4 cellular contexts compared by ENCODE assay signal in the genomic region with DNA sequence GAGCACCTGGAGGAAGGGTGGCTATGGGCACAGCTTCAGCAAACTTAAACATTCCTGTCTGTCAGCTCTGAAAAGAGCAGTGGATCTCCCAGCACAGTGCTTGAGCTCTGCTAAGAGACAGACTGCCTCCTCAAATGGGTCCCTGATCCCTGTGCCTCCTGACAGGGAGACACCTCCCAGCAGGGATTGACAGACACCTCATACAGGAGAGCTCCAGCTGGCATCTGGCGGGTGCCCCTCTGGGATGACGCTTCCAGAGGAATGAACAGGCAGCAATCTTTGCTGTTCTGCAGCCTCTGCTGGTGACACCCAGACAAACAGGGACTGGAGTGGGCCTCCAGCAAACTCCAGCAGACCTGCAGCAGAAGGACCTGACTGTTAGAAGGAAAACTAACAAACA.
A peak's percentile ranks its signal among the peaks of the same experiment; 100 is the strongest.
DNase-seq lines count a peak whose midpoint lies in the region; ATAC-seq, FAIRE-seq and TF ChIP-seq lines count a peak whose summit lies in the region.
"Not testable (repeated sequence)": the region's sequence is repeated elsewhere in the genome, so short reads cannot be mapped to it uniquely, and the experiment has no call there.

No MANE protein-coding gene starts in this region.

- peak overlapping the region; percentile 58 to 81 (median 64) for H3K4me2 ChIP-seq in BLaER1 treated with 17β-estradiol and CSF1 and Interleukin-3, amounts not matched to agents 10 nM and 100 nM
- H3K4me2 ChIP-seq in MM.1S (ENCODE audit: low read depth, low read length) (peak overlapping the region; percentile 77; the same call in 1 of the 2 replicates), PC-3 (ENCODE audit: low read length) (peak overlapping the region; percentile 34)

- H3K9me3 ChIP-seq in BLaER1 treated with 17β-estradiol and CSF1 and Interleukin-3, amounts not matched to agents 10 nM and 100 nM (replicated peaks in 1 of 11): peaks cover 0 to 19% (median 5%) of the 10 kb centered on the region in 11 experiments; a peak in 8 of 22 replicates
- not testable (repeated sequence) for H3K9me3 ChIP-seq in MM.1S (replicated peaks; ENCODE audit: insufficient read depth, low read length); PC-3 (ENCODE audit: low read length)

- intact Hi-C loops in PC-3 (cut with micrococcal nuclease): not testable (repeated sequence)

- not testable (repeated sequence) for H3K27me3 ChIP-seq in BLaER1 treated with 17β-estradiol and CSF1 and Interleukin-3, amounts not matched to agents 10 nM and 100 nM; MM.1S (replicated peaks; ENCODE audit: insufficient read depth, low read length); PC-3 (ENCODE audit: low read length)

- H3K79me2 ChIP-seq in MM.1S (ENCODE audit: low read length); PC-3 (ENCODE audit: low read length): not testable (repeated sequence)

- H3K9me2 ChIP-seq in MM.1S (replicated peaks; ENCODE audit: insufficient read depth, low read length); PC-3 (replicated peaks; ENCODE audit: low read length): not testable (repeated sequence)

- CTCF ChIA-PET in PC-3 (lab: Charles Lee): not testable (repeated sequence)

- H2AFZ ChIP-seq in MM.1S (ENCODE audit: low read length); PC-3 (ENCODE audit: low read length): not testable (repeated sequence)

- peak overlapping the region in 4 of 11 experiments; percentile 29 to 72 (median 56); a peak in 7 of 22 replicates for H3K27ac ChIP-seq in BLaER1 treated with 17β-estradiol and CSF1 and Interleukin-3, amounts not matched to agents 10 nM and 100 nM
- peak overlapping the region; percentile 93; the same call in 1 of the 2 replicates for H3K27ac ChIP-seq in MM.1S (ENCODE audit: low read length)
- not testable (repeated sequence) for H3K27ac ChIP-seq in PC-3 (ENCODE audit: low read length)

- FAIRE-seq in GM18507 (lab: Jason Lieb, UNC): peak; percentile 24

- H3K36me3 ChIP-seq in BLaER1 treated with 17β-estradiol and CSF1 and Interleukin-3, amounts not matched to agents 10 nM and 100 nM; MM.1S (replicated peaks; ENCODE audit: insufficient read depth, low read length); PC-3 (ENCODE audit: low read depth, low read length): not testable (repeated sequence)

- ATAC-seq in PC-3: not testable (repeated sequence)

- H3K9ac ChIP-seq in BLaER1 treated with 17β-estradiol and CSF1 and Interleukin-3, amounts not matched to agents 10 nM and 100 nM: peak overlapping the region in 2 of 11 experiments; percentile 1 to 33; a peak in 1 of 22 replicates
- not testable (repeated sequence) for H3K9ac ChIP-seq in MM.1S (ENCODE audit: low read length); PC-3 (ENCODE audit: low read length)

- BruUV-seq in PC-3 (replicated peaks; lab: Mats Ljungman, UMichigan): not testable (repeated sequence)

- H3K4me1 ChIP-seq in BLaER1 treated with 17β-estradiol and CSF1 and Interleukin-3, amounts not matched to agents 10 nM and 100 nM: peaks cover 11 to 34% (median 18%) of the 10 kb centered on the region in 10 experiments
- H3K4me1 ChIP-seq in MM.1S (ENCODE audit: low read length) (peaks cover 53% of the 10 kb centered on the region), PC-3 (ENCODE audit: insufficient read depth, low read length) (peaks cover 20% of the 10 kb centered on the region)

- H3K4me3 ChIP-seq in BLaER1 treated with 17β-estradiol and CSF1 and Interleukin-3, amounts not matched to agents 10 nM and 100 nM: peak overlapping the region in 1 of 10 experiments; percentile 0; a peak in 1 of 20 replicates
- not testable (repeated sequence) for H3K4me3 ChIP-seq in MM.1S (ENCODE audit: low read length); PC-3 (ENCODE audit: low read length)

- H3F3A ChIP-seq in MM.1S (ENCODE audit: insufficient read depth, low read length): peaks cover 42% of the 10 kb centered on the region
- not testable (repeated sequence) for H3F3A ChIP-seq in PC-3 (ENCODE audit: low read length, unreplicated experiment)

- not testable (repeated sequence) for TF ChIP-seq CTCF in MM.1S (IDR thresholded peaks at IDR 0.05; ENCODE audit: low read length); PC-3 (conservative IDR thresholded peaks at IDR 0.05; ENCODE audit: low read depth, low read length)

- DNase-seq in GM18507 (ENCODE audit: extremely low spot score, insufficient read length, low read depth); MM.1S; PC-3: not testable (repeated sequence)

- not testable (repeated sequence) for H4K20me1 ChIP-seq in BLaER1 treated with 17β-estradiol and CSF1 and Interleukin-3, amounts not matched to agents 10 nM and 100 nM; MM.1S (ENCODE audit: insufficient read depth, low read length); PC-3 (ENCODE audit: low read length)

- POLR2A ChIA-PET in PC-3 (lab: Charles Lee; ENCODE audit: unreplicated experiment): not testable (repeated sequence)
